ENCODE assay signal across 9 cellular contexts in the genomic region with DNA sequence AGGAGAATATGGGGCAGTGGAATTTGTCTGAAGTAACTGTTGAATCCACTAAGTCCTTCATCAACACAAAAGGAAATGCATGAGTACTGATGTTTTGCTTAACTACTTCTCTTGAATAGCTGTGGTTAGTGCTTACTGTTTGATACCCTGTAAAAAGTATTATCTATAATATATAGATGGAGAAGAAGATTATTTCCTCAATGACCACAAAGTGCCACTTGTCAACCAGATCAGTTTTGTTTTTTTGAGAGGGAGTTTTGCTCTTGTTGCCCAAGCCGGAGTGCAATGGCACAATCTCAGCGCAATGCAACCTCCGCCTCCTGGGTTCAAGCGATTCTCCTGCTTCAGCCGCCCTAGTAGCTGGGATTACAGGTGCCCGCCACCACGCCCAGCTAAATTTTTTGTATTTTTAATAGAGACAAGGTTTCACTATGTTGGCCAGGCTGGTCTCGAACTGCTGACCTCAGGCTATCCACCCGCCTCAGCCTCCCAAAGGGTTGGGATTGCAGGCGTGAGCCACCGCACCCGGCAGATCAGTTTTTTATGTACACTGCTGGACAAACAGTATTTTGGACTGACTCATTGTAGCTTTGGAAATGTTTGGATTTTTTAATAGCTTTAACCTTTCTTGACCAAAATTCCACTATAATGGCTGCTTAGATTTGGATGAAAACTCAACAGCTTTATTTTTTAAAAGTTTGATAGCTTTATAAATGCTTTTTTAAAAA. TPM values are rescaled to one million over a fixed set of nuclear protein-coding genes. Genes with fewer than 3 reads are reported as not detected.
DNase-seq lines count a peak whose midpoint lies in the region; ATAC-seq and TF ChIP-seq lines count a peak whose summit lies in the region.
"Had no signal": no experiment of that assay in that cellular context is flagged by ENCODE, and none has a peak within 500 bp of the region (broad histone marks: within the 10 kb centered on the region; RNA-seq: fewer than 3 reads in every experiment).

No MANE protein-coding gene starts in this region.

- H3K27me3 Mint-ChIP-seq in activated T-cell treated with anti-CD3 and anti-CD28 coated beads, Interleukin-2, amount 50 U/mL, for 4 hours (ENCODE audit: low read depth), result no peaks in the 10 kb centered on the region

- H2BK5ac ChIP-seq in mesendoderm (ENCODE audit: low read length), result no peak overlapping the region

- H3K9ac ChIP-seq in SK-N-MC (ENCODE audit: insufficient read length), result no peak overlapping the region
- H3K9ac ChIP-seq in mesendoderm (ENCODE audit: low read length), result no peak overlapping the region

- H3K4me3 ChIP-seq in SK-N-MC, result peak overlapping the region; percentile 94
- H3K4me3 ChIP-seq in fibroblast of mammary gland (ENCODE audit: control insufficient read depth, low read depth, low read length), result no peak overlapping the region
- H3K4me3 ChIP-seq in thoracic aorta, result peak overlapping the region; percentile 97
- no peak overlapping the region for H3K4me3 ChIP-seq in mesendoderm (ENCODE audit: low read length)

- WGBS in mesendoderm (ENCODE audit: extremely low coverage, insufficient coverage, low lambda C conversion rate), result no CpG with 5 or more reads among the region's 12 CpGs

- H3K4me1 ChIP-seq in thoracic aorta (ENCODE audit: control insufficient read depth in 1 of 2, low read depth in 2 of 2) (peaks cover 17 to 24% of the 10 kb centered on the region in 2 donors), mesendoderm (ENCODE audit: control insufficient read depth, low read depth, low read length) (no peaks in the 10 kb centered on the region)

- H3K4me1 Mint-ChIP-seq in activated T-cell treated with anti-CD3 and anti-CD28 coated beads, Interleukin-2, amount 50 U/mL, for 4 hours (ENCODE audit: low read depth), result peaks cover 26% of the 10 kb centered on the region

- H2BK15ac ChIP-seq in mesendoderm (replicated peaks; ENCODE audit: low read depth), result no peak overlapping the region

- H3K9me3 ChIP-seq in SK-N-MC (ENCODE audit: low read depth, low read length) (no peaks in the 10 kb centered on the region), thoracic aorta (no peaks in the 10 kb centered on the region)

- H3K23ac ChIP-seq in mesendoderm (ENCODE audit: low read length), result no peak overlapping the region

- H3K4me2 ChIP-seq in mesendoderm (ENCODE audit: low read length), result no peak overlapping the region

- peaks cover 31% of the 10 kb centered on the region for H3K36me3 Mint-ChIP-seq in activated T-cell treated with anti-CD3 and anti-CD28 coated beads, Interleukin-2, amount 50 U/mL, for 4 hours (ENCODE audit: insufficient read depth)

- DNase-seq in activated T-cell treated with anti-CD3 and anti-CD28 coated beads, Interleukin-2, amount 50 U/mL, for 4 hours, result no peak
- no peak for DNase-seq in activated T-cell treated with anti-CD3 and anti-CD28 coated beads for 4 hours
- DNase-seq in SK-N-MC (ENCODE audit: low read depth, low spot score), result no peak
- DNase-seq in fibroblast of mammary gland (ENCODE audit: low read depth), result peak; percentile 56
- no peak for DNase-seq in thoracic aorta (ENCODE audit: low spot score)
- no peak for DNase-seq in Right ventricle myocardium inferior (ENCODE audit: missing footprints)
- DNase-seq in stimulated activated CD4-positive, alpha-beta T cell treated with anti-CD3 and anti-CD28 coated beads, Interleukin-4, amount 100 ng/mL, for 1 hour, result no peak
- no peak for DNase-seq in mesendoderm
- DNase-seq: NCI-H446 had no signal

- H3K27ac ChIP-seq in SK-N-MC (peak overlapping the region; percentile 88), thoracic aorta (peak overlapping the region; percentile 94 to 97), mesendoderm (ENCODE audit: low read depth, low read length) (no peak overlapping the region)

- H3K56ac ChIP-seq in mesendoderm (ENCODE audit: low read length), result no peak overlapping the region

- no peak overlapping the region for H4K8ac ChIP-seq in mesendoderm (ENCODE audit: low read depth, low read length)

- H3K79me2 ChIP-seq in mesendoderm (ENCODE audit: control insufficient read depth, insufficient read depth, low read length), result peaks cover 28% of the 10 kb centered on the region

- H3K4me3 Mint-ChIP-seq in activated T-cell treated with anti-CD3 and anti-CD28 coated beads, Interleukin-2, amount 50 U/mL, for 4 hours, result peak overlapping the region; percentile 100

- no peak overlapping the region for H3K4ac ChIP-seq in mesendoderm (ENCODE audit: low read depth, low read length)

- peaks cover 53% of the 10 kb centered on the region for H3K36me3 ChIP-seq in SK-N-MC (ENCODE audit: insufficient read depth, low read length)
- H3K36me3 ChIP-seq in thoracic aorta, result peaks cover 10% of the 10 kb centered on the region
- peaks cover 18% of the 10 kb centered on the region for H3K36me3 ChIP-seq in mesendoderm (ENCODE audit: control insufficient read depth, insufficient read depth, low read length)

- intact Hi-C loops in Right ventricle myocardium inferior (cut with DNase I), result no loop called here

- TF ChIP-seq CTCF in fibroblast of mammary gland (conservative IDR thresholded peaks at IDR 0.05; ENCODE audit: control insufficient read depth, insufficient read depth, low read depth, low read length) (no peak), thoracic aorta (IDR thresholded peaks at IDR 0.05) (no peak)

- H3K18ac ChIP-seq in mesendoderm (ENCODE audit: low read length), result no peak overlapping the region

- H3K79me1 ChIP-seq in mesendoderm (ENCODE audit: low read length), result peaks cover 3% of the 10 kb centered on the region

- H3K9me3 Mint-ChIP-seq in activated T-cell treated with anti-CD3 and anti-CD28 coated beads, Interleukin-2, amount 50 U/mL, for 4 hours, result no peaks in the 10 kb centered on the region

- no peak for ATAC-seq in activated T-cell treated with anti-CD3 and anti-CD28 coated beads, Interleukin-2, amount 50 U/mL, for 4 hours
- ATAC-seq in thoracic aorta (ENCODE audit: insufficient number of reproducible peaks, low FRiP score, low read depth) (no peak), Right ventricle myocardium inferior (no peak)

- no peak overlapping the region for H2BK120ac ChIP-seq in mesendoderm (ENCODE audit: low read depth, low read length)

- H3K27me3 ChIP-seq in thoracic aorta (replicated peaks; ENCODE audit: insufficient read depth) (no peaks in the 10 kb centered on the region), mesendoderm (ENCODE audit: insufficient read depth, low read length, poor library complexity) (no peaks in the 10 kb centered on the region)

- H4K5ac ChIP-seq in mesendoderm (ENCODE audit: low read length), result no peak overlapping the region

- no peak overlapping the region for H2AK5ac ChIP-seq in mesendoderm (ENCODE audit: low read length)

RNA-seq across cellular contexts. Expression of a gene that starts 1.5 kb away (rescaled TPM):
- 1,000 to 10,000 TPM; 3,232 to 3,343 (median 3,252) TPM for total RNA-seq in activated T-cell treated with anti-CD3 and anti-CD28 coated beads, Interleukin-2, amount 50 U/mL, for 4 hours
- total RNA-seq in thoracic aorta (100 to 1,000 TPM; 444 to 515 TPM), Right ventricle myocardium inferior (1,256 TPM)
- polyA plus RNA-seq in mesendoderm (2013, experiment 1 of 2), result 3,171 TPM
- 3,051 TPM for polyA plus RNA-seq in mesendoderm (2013, experiment 2 of 2)

RNA-seq across cellular contexts. Expression of a gene that starts 37.0 kb away (rescaled TPM):
- 1 to 10 TPM; 3.4 to 3.7 (median 3.5) TPM for total RNA-seq in activated T-cell treated with anti-CD3 and anti-CD28 coated beads, Interleukin-2, amount 50 U/mL, for 4 hours
- 10 to 100 TPM in 1 of 2 donors, 1 to 10 TPM in 1; 9.8 to 20.6 TPM for total RNA-seq in thoracic aorta
- 1.5 TPM for total RNA-seq in Right ventricle myocardium inferior
- 55.5 TPM for polyA plus RNA-seq in mesendoderm (2013, experiment 1 of 2)
- polyA plus RNA-seq in mesendoderm (2013, experiment 2 of 2), result 58.0 TPM

Comparison
In these comparisons a context has a peak if more than half of its experiments do, and no peak if none do; other contexts are left out.
1. H3K4me3 ChIP-seq: peak in SK-N-MC (single experiment) and thoracic aorta (single experiment); none in fibroblast of mammary gland (single experiment) and mesendoderm (single experiment).